7 cellular contexts compared by ENCODE assay signal in genomic region chr15:78930577-78931388, GRCh38. TPM values are rescaled to one million over a fixed set of nuclear protein-coding genes. Genes with fewer than 3 reads are reported as not detected.
DNase-seq lines count a peak whose midpoint lies in the region; ATAC-seq and TF ChIP-seq lines count a peak whose summit lies in the region.

No MANE protein-coding gene starts in this region.

- H3K4me1 ChIP-seq in skeletal muscle tissue (ENCODE audit: control insufficient read depth in 3 of 3, insufficient read depth in 3 of 3, low read length in 3 of 3) = peaks cover 23 to 31% (median 30%) of the 10 kb centered on the region in 3 donors

- H3K9me3 ChIP-seq in skeletal muscle tissue (ENCODE audit: control insufficient read depth in 3 of 3, low read length in 3 of 3) = no peaks in the 10 kb centered on the region

- peaks cover 0 to 7% (median 2%) of the 10 kb centered on the region in 3 donors for H3K27me3 ChIP-seq in skeletal muscle tissue (ENCODE audit: control insufficient read depth in 3 of 3, insufficient read depth in 3 of 3, low read length in 3 of 3)

- H3K27ac ChIP-seq in skeletal muscle tissue (ENCODE audit: low read depth, low read length) = peak overlapping the region; percentile 30

- peak overlapping the region in 1 of 3 donors; percentile 57 for H3K9ac ChIP-seq in skeletal muscle tissue (ENCODE audit: low read depth in 1 of 3, low read length in 3 of 3)

- H3K4me3 ChIP-seq in fibroblast of pulmonary artery (replicated peaks; ENCODE audit: low read depth, low read length) (no peak overlapping the region), skeletal muscle tissue (ENCODE audit: low read length in 3 of 3) (no peak overlapping the region)

- ATAC-seq in HG02840 (IDR thresholded peaks at IDR 0.05; ENCODE audit: low FRiP score, unreplicated experiment) (no peak), GM19455 (IDR thresholded peaks at IDR 0.05; ENCODE audit: unreplicated experiment) (no peak)

- peaks cover 13 to 19% (median 17%) of the 10 kb centered on the region in 3 donors for H3K36me3 ChIP-seq in skeletal muscle tissue (ENCODE audit: control insufficient read depth in 3 of 3, insufficient read depth in 3 of 3, low read length in 3 of 3)

- peak; percentile 23 for TF ChIP-seq POLR2A in GM18526 (IDR thresholded peaks at IDR 0.05; ENCODE audit: extremely low read depth, insufficient read length)

- DNase-seq in RPMI8226 = peak; percentile 55
- peak; percentile 74 for DNase-seq in fibroblast of pulmonary artery (ENCODE audit: low read depth)
- DNase-seq in inferior parietal cortex (ENCODE audit: extremely low spot score) = no peak

- no peak for TF ChIP-seq CTCF in fibroblast of pulmonary artery (IDR thresholded peaks at IDR 0.05; ENCODE audit: low read length, missing control alignments)

RNA-seq across cellular contexts. Expression of gene CTSH, which starts 14.1 kb away (rescaled TPM):
- 34.4 TPM for total RNA-seq in skeletal muscle tissue

RNA-seq across cellular contexts. Expression of gene MORF4L1, which starts 58.1 kb away (rescaled TPM):
- 382 TPM for total RNA-seq in skeletal muscle tissue
